Comparison of ENCODE assay signal across 8 cellular contexts in genomic region chr14:64510825-64511679, GRCh38. TPM values are rescaled to one million over a fixed set of nuclear protein-coding genes. Genes with fewer than 3 reads are reported as not detected.
DNase-seq lines count a peak whose midpoint lies in the region; ATAC-seq and TF ChIP-seq lines count a peak whose summit lies in the region.

No MANE protein-coding gene starts in this region.

- CTCF ChIA-PET in activated B cell treated with CpG ODN at 0.5 μM for 24 hours (lab: Charles Lee): interaction anchor here (0.6 to 4.6 kb wide), 28 partner anchors 9 to 168 kb away, joined by 3 to 41 read pairs (median 4); partner anchors contain the start of gene HSPA2

- no peaks in the 10 kb centered on the region for H3K27me3 ChIP-seq in H7 (ENCODE audit: control insufficient read depth, insufficient read depth, low read length)

- DNase-seq in AML-193 (lab: John Stamatoyannopoulos, UW): peak; percentile 69 to 88
- peak; percentile 55 for DNase-seq in H7
- DNase-seq in NCI-H345 (lab: John Stamatoyannopoulos, UW): peak; percentile 74
- no peak for DNase-seq in activated B cell treated with CpG ODN at 0.5 μM for 24 hours
- peak; percentile 84 for DNase-seq in cerebellar cortex (ENCODE audit: low spot score)
- peak; percentile 60 to 82 for DNase-seq in left colon
- peak; percentile 45 to 51 for DNase-seq in stimulated activated CD4-positive, alpha-beta T cell treated with anti-CD3 and anti-CD28 coated beads, Interleukin-4, amount 100 ng/mL, for 4 hours

- H3K27me3 Mint-ChIP-seq in activated B cell treated with CpG ODN at 0.5 μM for 24 hours: no peaks in the 10 kb centered on the region

- H3K36me3 Mint-ChIP-seq in activated B cell treated with CpG ODN at 0.5 μM for 24 hours (ENCODE audit: low read depth): peaks cover 17% of the 10 kb centered on the region

- ATAC-seq in activated B cell treated with CpG ODN at 0.5 μM for 24 hours (ENCODE audit: low read depth) (peak; percentile 36), left colon (peak; percentile 72), HG03469 (IDR thresholded peaks at IDR 0.05; ENCODE audit: unreplicated experiment) (no peak)

- peak; percentile 88 for TF ChIP-seq CTCF in activated B cell treated with CpG ODN at 0.5 μM for 24 hours (IDR thresholded peaks at IDR 0.05)

- H3K4me1 Mint-ChIP-seq in activated B cell treated with CpG ODN at 0.5 μM for 24 hours: peaks cover 86% of the 10 kb centered on the region

- peak overlapping the region; percentile 51 for H3K27ac Mint-ChIP-seq in activated B cell treated with CpG ODN at 0.5 μM for 24 hours

- H3K4me3 Mint-ChIP-seq in activated B cell treated with CpG ODN at 0.5 μM for 24 hours: peak overlapping the region; percentile 1

- POLR2A ChIA-PET in activated B cell treated with CpG ODN at 0.5 μM for 24 hours (lab: Charles Lee): interaction anchor here (0.5 to 2.0 kb wide), 9 partner anchors 9 to 1993 kb away, joined by 3 to 11 read pairs (median 5); partner anchors contain the start of genes HSPA2 and MTHFD1

- H3K9me3 Mint-ChIP-seq in activated B cell treated with CpG ODN at 0.5 μM for 24 hours: no peaks in the 10 kb centered on the region

- no peak overlapping the region for H3K4me3 ChIP-seq in H7 (ENCODE audit: insufficient read depth, low read depth, low read length)

- H3K36me3 ChIP-seq in H7 (replicated peaks; ENCODE audit: control insufficient read depth, insufficient read depth, low read length): no peaks in the 10 kb centered on the region

- intact Hi-C loops in activated B cell treated with CpG ODN at 0.5 μM for 24 hours (cut with micrococcal nuclease): loop anchor here (1.0 kb wide), 5 partner anchors 9 to 167 kb away; no protein-coding TSS in a partner anchor
- intact Hi-C loops in left colon (cut with DNase I, micrococcal nuclease): no loop called here

RNA-seq across cellular contexts. Expression of gene ZBTB1, which starts 6.5 kb away (rescaled TPM):
- total RNA-seq in H7 (2014; rRNA removed; shearing (Covaris generic)): 16.0 and 24.7 TPM in 2 replicates
- 56.5 and 60.7 TPM in 2 replicates for total RNA-seq in activated B cell treated with CpG ODN at 0.5 μM for 24 hours
- 10 to 100 TPM; 29.5 to 32.1 TPM for total RNA-seq in left colon

RNA-seq across cellular contexts. Expression of gene ZBTB25, which starts 7.4 kb away (rescaled TPM):
- total RNA-seq in H7 (2014; rRNA removed; shearing (Covaris generic)): 3.9 and 7.2 TPM in 2 replicates
- total RNA-seq in activated B cell treated with CpG ODN at 0.5 μM for 24 hours (20.9 and 29.1 TPM in 2 replicates), left colon (1 to 10 TPM; 5.9 to 6.5 TPM)

RNA-seq across cellular contexts. Expression of gene HSPA2, which starts 29.5 kb away (rescaled TPM):
- 14.1 and 21.4 TPM in 2 replicates for total RNA-seq in H7 (2014; rRNA removed; shearing (Covaris generic))
- total RNA-seq in activated B cell treated with CpG ODN at 0.5 μM for 24 hours (3.8 and 5.4 TPM in 2 replicates), left colon (10 to 100 TPM; 52.7 to 61.7 TPM)

RNA-seq across cellular contexts. Expression of gene PPP1R36, which starts 38.7 kb away (rescaled TPM):
- total RNA-seq in H7 (2014; rRNA removed; shearing (Covaris generic)): 0.28 and 0.41 TPM in 2 replicates
- total RNA-seq in activated B cell treated with CpG ODN at 0.5 μM for 24 hours: not detected in 2 replicates
- 10 to 100 TPM in 1 of 2 donors, 1 to 10 TPM in 1; 7.1 to 10.7 TPM for total RNA-seq in left colon

RNA-seq across cellular contexts. Expression of gene AKAP5, which starts 45.8 kb away (rescaled TPM):
- total RNA-seq in H7 (2014; rRNA removed; shearing (Covaris generic)): 0.62 and 1.1 TPM in 2 replicates
- total RNA-seq in activated B cell treated with CpG ODN at 0.5 μM for 24 hours (4.3 and 5.1 TPM in 2 replicates), left colon (10 to 100 TPM; 11.9 to 14.2 TPM)
